1 cellular context compared by ENCODE assay signal in the genomic region with DNA sequence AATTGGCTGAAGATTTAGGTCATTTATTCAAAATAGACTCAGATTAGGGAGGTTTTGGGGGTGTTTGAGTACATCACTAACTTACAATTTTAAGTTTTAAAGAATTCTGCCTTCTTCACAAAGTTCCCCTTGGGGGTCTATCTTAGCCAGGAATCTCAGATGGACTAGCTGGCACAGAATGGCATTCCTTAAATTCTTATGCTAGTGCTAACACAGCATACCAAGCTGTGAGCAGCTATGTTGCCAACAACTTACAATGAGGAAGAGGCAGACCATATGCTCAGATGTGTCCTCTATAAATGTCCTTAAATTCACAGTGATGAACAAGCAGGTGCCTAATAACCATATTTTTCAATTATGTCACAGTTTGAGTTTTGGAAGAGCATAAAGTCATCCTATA.
TF ChIP-seq lines count a peak whose summit lies in the region.

No MANE protein-coding gene starts in this region.

TF ChIP-seq in H1, 55 proteins besides CTCF, POLR2A, EP300 and RAD21:
- TF ChIP-seq, protein P1, sequence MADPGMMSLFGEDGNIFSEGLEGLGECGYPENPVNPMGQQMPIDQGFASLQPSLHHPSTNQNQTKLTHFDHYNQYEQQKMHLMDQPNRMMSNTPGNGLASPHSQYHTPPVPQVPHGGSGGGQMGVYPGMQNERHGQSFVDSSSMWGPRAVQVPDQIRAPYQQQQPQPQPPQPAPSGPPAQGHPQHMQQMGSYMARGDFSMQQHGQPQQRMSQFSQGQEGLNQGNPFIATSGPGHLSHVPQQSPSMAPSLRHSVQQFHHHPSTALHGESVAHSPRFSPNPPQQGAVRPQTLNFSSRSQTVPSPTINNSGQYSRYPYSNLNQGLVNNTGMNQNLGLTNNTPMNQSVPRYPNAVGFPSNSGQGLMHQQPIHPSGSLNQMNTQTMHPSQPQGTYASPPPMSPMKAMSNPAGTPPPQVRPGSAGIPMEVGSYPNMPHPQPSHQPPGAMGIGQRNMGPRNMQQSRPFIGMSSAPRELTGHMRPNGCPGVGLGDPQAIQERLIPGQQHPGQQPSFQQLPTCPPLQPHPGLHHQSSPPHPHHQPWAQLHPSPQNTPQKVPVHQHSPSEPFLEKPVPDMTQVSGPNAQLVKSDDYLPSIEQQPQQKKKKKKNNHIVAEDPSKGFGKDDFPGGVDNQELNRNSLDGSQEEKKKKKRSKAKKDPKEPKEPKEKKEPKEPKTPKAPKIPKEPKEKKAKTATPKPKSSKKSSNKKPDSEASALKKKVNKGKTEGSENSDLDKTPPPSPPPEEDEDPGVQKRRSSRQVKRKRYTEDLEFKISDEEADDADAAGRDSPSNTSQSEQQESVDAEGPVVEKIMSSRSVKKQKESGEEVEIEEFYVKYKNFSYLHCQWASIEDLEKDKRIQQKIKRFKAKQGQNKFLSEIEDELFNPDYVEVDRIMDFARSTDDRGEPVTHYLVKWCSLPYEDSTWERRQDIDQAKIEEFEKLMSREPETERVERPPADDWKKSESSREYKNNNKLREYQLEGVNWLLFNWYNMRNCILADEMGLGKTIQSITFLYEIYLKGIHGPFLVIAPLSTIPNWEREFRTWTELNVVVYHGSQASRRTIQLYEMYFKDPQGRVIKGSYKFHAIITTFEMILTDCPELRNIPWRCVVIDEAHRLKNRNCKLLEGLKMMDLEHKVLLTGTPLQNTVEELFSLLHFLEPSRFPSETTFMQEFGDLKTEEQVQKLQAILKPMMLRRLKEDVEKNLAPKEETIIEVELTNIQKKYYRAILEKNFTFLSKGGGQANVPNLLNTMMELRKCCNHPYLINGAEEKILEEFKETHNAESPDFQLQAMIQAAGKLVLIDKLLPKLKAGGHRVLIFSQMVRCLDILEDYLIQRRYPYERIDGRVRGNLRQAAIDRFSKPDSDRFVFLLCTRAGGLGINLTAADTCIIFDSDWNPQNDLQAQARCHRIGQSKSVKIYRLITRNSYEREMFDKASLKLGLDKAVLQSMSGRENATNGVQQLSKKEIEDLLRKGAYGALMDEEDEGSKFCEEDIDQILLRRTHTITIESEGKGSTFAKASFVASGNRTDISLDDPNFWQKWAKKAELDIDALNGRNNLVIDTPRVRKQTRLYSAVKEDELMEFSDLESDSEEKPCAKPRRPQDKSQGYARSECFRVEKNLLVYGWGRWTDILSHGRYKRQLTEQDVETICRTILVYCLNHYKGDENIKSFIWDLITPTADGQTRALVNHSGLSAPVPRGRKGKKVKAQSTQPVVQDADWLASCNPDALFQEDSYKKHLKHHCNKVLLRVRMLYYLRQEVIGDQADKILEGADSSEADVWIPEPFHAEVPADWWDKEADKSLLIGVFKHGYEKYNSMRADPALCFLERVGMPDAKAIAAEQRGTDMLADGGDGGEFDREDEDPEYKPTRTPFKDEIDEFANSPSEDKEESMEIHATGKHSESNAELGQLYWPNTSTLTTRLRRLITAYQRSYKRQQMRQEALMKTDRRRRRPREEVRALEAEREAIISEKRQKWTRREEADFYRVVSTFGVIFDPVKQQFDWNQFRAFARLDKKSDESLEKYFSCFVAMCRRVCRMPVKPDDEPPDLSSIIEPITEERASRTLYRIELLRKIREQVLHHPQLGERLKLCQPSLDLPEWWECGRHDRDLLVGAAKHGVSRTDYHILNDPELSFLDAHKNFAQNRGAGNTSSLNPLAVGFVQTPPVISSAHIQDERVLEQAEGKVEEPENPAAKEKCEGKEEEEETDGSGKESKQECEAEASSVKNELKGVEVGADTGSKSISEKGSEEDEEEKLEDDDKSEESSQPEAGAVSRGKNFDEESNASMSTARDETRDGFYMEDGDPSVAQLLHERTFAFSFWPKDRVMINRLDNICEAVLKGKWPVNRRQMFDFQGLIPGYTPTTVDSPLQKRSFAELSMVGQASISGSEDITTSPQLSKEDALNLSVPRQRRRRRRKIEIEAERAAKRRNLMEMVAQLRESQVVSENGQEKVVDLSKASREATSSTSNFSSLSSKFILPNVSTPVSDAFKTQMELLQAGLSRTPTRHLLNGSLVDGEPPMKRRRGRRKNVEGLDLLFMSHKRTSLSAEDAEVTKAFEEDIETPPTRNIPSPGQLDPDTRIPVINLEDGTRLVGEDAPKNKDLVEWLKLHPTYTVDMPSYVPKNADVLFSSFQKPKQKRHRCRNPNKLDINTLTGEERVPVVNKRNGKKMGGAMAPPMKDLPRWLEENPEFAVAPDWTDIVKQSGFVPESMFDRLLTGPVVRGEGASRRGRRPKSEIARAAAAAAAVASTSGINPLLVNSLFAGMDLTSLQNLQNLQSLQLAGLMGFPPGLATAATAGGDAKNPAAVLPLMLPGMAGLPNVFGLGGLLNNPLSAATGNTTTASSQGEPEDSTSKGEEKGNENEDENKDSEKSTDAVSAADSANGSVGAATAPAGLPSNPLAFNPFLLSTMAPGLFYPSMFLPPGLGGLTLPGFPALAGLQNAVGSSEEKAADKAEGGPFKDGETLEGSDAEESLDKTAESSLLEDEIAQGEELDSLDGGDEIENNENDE (IDR thresholded peaks at IDR 0.05; ENCODE audit: insufficient replicate concordance, low read length) = peak; percentile 38
- peak; percentile 94 for TF ChIP-seq TEAD4 (IDR thresholded peaks at IDR 0.05; ENCODE audit: low read depth, low read length)
- TF ChIP-seq SIN3A (conservative IDR thresholded peaks at IDR 0.05 in 1 of 2, IDR thresholded peaks at IDR 0.05 in 1 of 2; ENCODE audit: low read depth in 1 of 2, low read length in 2 of 2) = no peak
- no peak for TF ChIP-seq KDM1A (IDR thresholded peaks at IDR 0.05; ENCODE audit: borderline replicate concordance, low read length)
